In the genomic region with DNA sequence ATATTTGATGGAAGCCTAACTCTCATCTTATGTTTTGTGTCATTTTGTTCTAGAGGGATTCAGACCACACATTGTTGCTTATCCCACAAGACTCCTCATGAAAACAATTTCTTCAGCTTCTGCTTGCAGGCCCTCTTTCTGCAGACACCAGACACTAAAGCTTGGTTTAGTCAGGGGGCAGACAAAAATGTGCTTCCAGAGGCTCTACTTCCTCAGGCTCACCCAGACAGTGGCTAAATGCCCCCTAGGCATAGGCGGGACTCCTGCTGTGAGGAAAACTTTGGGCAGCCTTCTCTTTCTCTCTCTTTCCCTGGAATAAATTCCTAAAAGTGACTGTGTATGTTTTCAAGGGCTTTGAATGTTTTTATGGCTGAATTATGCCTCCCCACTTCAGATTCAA, we compare ENCODE assay signal across 19 cellular contexts.
"Had no signal": no experiment of that assay in that cellular context is flagged by ENCODE, and none has a peak within 500 bp of the region (broad histone marks: within the 10 kb centered on the region; RNA-seq: fewer than 3 reads in every experiment).

No MANE protein-coding gene starts in this region.

- H3K4me1 ChIP-seq: left ventricle myocardium inferior, tibial artery, vagina had no signal

- FAIRE-seq: small intestine had no signal

- H3K27ac ChIP-seq: left ventricle myocardium inferior, tibial artery, vagina had no signal

- DNase-seq: activated CD4-positive, alpha-beta T cell treated with anti-CD3 and anti-CD28 coated beads, Interleukin-2, amount 50 U/mL, for 4 hours; activated naive CD4-positive, alpha-beta T cell treated with Interleukin-2 at 50 U/mL for 16 hours; activated naive CD8-positive, alpha-beta T cell treated with anti-CD3 and anti-CD28 coated beads, Interleukin-2, amount 50 U/mL, for 24 hours; aorta; dermis blood vessel endothelial cell; left ventricle myocardium inferior; naive thymus-derived CD8-positive, alpha-beta T cell; nucleus accumbens; right cardiac atrium; small intestine; stimulated activated CD4-positive, alpha-beta T cell treated with anti-CD3 and anti-CD28 coated beads, Interleukin-4, amount 100 ng/mL, for 24 hours; stimulated activated naive CD4-positive, alpha-beta T cell; T-helper 17 cell; tibial artery had no signal

- H3K36me3 Mint-ChIP-seq: memory B cell; naive thymus-derived CD8-positive, alpha-beta T cell had no signal

- H3K9me3 ChIP-seq: left ventricle myocardium inferior, tibial artery, vagina had no signal

- H3K27ac Mint-ChIP-seq: activated naive CD8-positive, alpha-beta T cell treated with anti-CD3 and anti-CD28 coated beads, Interleukin-2, amount 50 U/mL, for 24 hours; activated T-helper 17 cell treated with anti-CD3 and anti-CD28 coated beads, Interleukin-2, amount 50 U/mL, for 72 hours; memory B cell; progenitor cell of endocrine pancreas; T-helper 17 cell had no signal

- H3K4me3 Mint-ChIP-seq: activated naive CD8-positive, alpha-beta T cell treated with anti-CD3 and anti-CD28 coated beads, Interleukin-2, amount 50 U/mL, for 24 hours; activated T-helper 17 cell treated with anti-CD3 and anti-CD28 coated beads, Interleukin-2, amount 50 U/mL, for 72 hours; memory B cell; naive thymus-derived CD8-positive, alpha-beta T cell; T-helper 17 cell had no signal

- H3K4me3 ChIP-seq: left ventricle myocardium inferior, tibial artery, vagina had no signal

- H3K36me3 ChIP-seq: left ventricle myocardium inferior, tibial artery, vagina had no signal

- ATAC-seq: activated CD4-positive, CD25-positive, alpha-beta regulatory T cell treated with anti-CD3 and anti-CD28 coated beads, Interleukin-2, amount 50 U/mL, for 24 hours; activated naive CD8-positive, alpha-beta T cell treated with anti-CD3 and anti-CD28 coated beads, Interleukin-2, amount 50 U/mL, for 24 hours; activated T-helper 17 cell treated with anti-CD3 and anti-CD28 coated beads, Interleukin-2, amount 50 U/mL, for 72 hours; naive thymus-derived CD8-positive, alpha-beta T cell; right cardiac atrium; T-helper 17 cell had no signal

- H3K27me3 ChIP-seq: tibial artery, vagina had no signal

- H3K4me1 Mint-ChIP-seq: activated naive CD8-positive, alpha-beta T cell treated with anti-CD3 and anti-CD28 coated beads, Interleukin-2, amount 50 U/mL, for 24 hours; activated T-helper 17 cell treated with anti-CD3 and anti-CD28 coated beads, Interleukin-2, amount 50 U/mL, for 72 hours; memory B cell; naive thymus-derived CD8-positive, alpha-beta T cell; T-helper 17 cell had no signal

- H3K27me3 Mint-ChIP-seq: activated T-helper 17 cell treated with anti-CD3 and anti-CD28 coated beads, Interleukin-2, amount 50 U/mL, for 72 hours; memory B cell; naive thymus-derived CD8-positive, alpha-beta T cell; T-helper 17 cell had no signal
